15 cellular contexts compared by ENCODE assay signal in genomic region chr3:102466001-102466400, GRCh38. TPM values are rescaled to one million over a fixed set of nuclear protein-coding genes. Genes with fewer than 3 reads are reported as not detected.
A peak's percentile ranks its signal among the peaks of the same experiment; 100 is the strongest.
DNase-seq lines count a peak whose midpoint lies in the region; ATAC-seq, FAIRE-seq and TF ChIP-seq lines count a peak whose summit lies in the region.
"Had no signal": no experiment of that assay in that cellular context is flagged by ENCODE, and none has a peak within 500 bp of the region (broad histone marks: within the 10 kb centered on the region; RNA-seq: fewer than 3 reads in every experiment).

No MANE protein-coding gene starts in this region.

- H2AFZ ChIP-seq in PC-3 (ENCODE audit: low read length), result 0 out of 2 replicates have a peak overlapping the region, but pooled peaks have one; percentile 6

- DNase-seq in ACHN, result peak; percentile 13
- peak; percentile 10 for DNase-seq in HT-29 (ENCODE audit: low spot score)
- DNase-seq in PC-3, result peak; percentile 51
- peak; percentile 31 for DNase-seq in epithelial cell of esophagus (ENCODE audit: low read depth)
- no peak for DNase-seq in RCC 7860 (ENCODE audit: low spot score)
- DNase-seq in activated CD8-positive, alpha-beta memory T cell treated with anti-CD3 and anti-CD28 coated beads for 24 hours, result no peak
- DNase-seq in GM13976 (ENCODE audit: low spot score), result no peak
- DNase-seq: activated CD4-positive, CD25-positive, alpha-beta regulatory T cell; activated naive CD4-positive, alpha-beta T cell treated with anti-CD3 and anti-CD28 coated beads, Interleukin-2, amount 50 U/mL, for 16 hours; H9; kidney; NCI-H2029 treated with DMSO at 0.1 percent for 48 hours had no signal

- TF ChIP-seq CTCF in PC-3 (conservative IDR thresholded peaks at IDR 0.05; ENCODE audit: low read depth, low read length), result peak; percentile 66
- peak; percentile 50 for TF ChIP-seq CTCF in epithelial cell of esophagus (IDR thresholded peaks at IDR 0.05; ENCODE audit: insufficient read depth, low read depth, low read length, missing control alignments)
- TF ChIP-seq CTCF in GM13976 (IDR thresholded peaks at IDR 0.05; ENCODE audit: borderline replicate concordance, control extremely low read depth, extremely low read depth, insufficient read depth, missing control alignments), result no peak

- H3K4me3 ChIP-seq in PC-3 (ENCODE audit: low read length) (no peak overlapping the region), epithelial cell of esophagus (ENCODE audit: low read length) (no peak overlapping the region)

- FAIRE-seq in RCC 7860 (lab: Jason Lieb, UNC), result no peak
- FAIRE-seq: kidney had no signal

- H3K9me2 ChIP-seq in PC-3 (replicated peaks; ENCODE audit: low read length), result no peaks in the 10 kb centered on the region

- H3K79me2 ChIP-seq in PC-3 (ENCODE audit: low read length), result no peaks in the 10 kb centered on the region

- no peak overlapping the region for H3K9ac ChIP-seq in PC-3 (ENCODE audit: low read length)

- no peaks in the 10 kb centered on the region for H4K20me1 ChIP-seq in PC-3 (ENCODE audit: low read length)

- BruUV-seq in PC-3 (replicated peaks; lab: Mats Ljungman, UMichigan), result no TSS peak

- no peak overlapping the region for H3K4me2 ChIP-seq in PC-3 (ENCODE audit: low read length)

- H3K4me1 ChIP-seq in PC-3 (ENCODE audit: insufficient read depth, low read length), result peaks cover 6% of the 10 kb centered on the region

- no peaks in the 10 kb centered on the region for H3K9me3 ChIP-seq in PC-3 (ENCODE audit: low read length)

- in situ Hi-C loops in ACHN (cut with HindIII; ENCODE audit: low pct_ligation_motif_present, low pct_unique_long_range_greater_than_20kb, low sequenced_read_pairs) (no loop called here), GM13976 (cut with MboI; ENCODE audit: low sequenced_read_pairs, unreplicated experiment) (no loop called here)

- no peak overlapping the region for H3K27ac ChIP-seq in PC-3 (ENCODE audit: low read length)

- ATAC-seq in PC-3 (peak; percentile 90), HG03196 (IDR thresholded peaks at IDR 0.05; ENCODE audit: unreplicated experiment) (no peak)

- CTCF ChIA-PET in PC-3 (lab: Charles Lee), result interaction anchor here (1.0 to 1.8 kb wide), 2 partner anchors 71 to 237 kb away, joined by 3 to 5 read pairs; no protein-coding TSS in a partner anchor

- H3F3A ChIP-seq in PC-3 (ENCODE audit: low read length, unreplicated experiment), result no peaks in the 10 kb centered on the region

- intact Hi-C loops in PC-3 (cut with micrococcal nuclease), result loop anchor here (1.0 to 5.0 kb wide), 4 partner anchors 63 to 659 kb away; no protein-coding TSS in a partner anchor

- H3K27me3 ChIP-seq in PC-3 (ENCODE audit: low read length), result no peaks in the 10 kb centered on the region

- POLR2A ChIA-PET in PC-3 (lab: Charles Lee; ENCODE audit: unreplicated experiment), result no interaction called here

- H3K36me3 ChIP-seq in PC-3 (ENCODE audit: low read depth, low read length), result no peaks in the 10 kb centered on the region

RNA-seq across cellular contexts. Expression of gene ZPLD1, which starts 31.2 kb away (rescaled TPM):
- total RNA-seq in HT-29 (2014; rRNA removed; shearing (Covaris generic)), result not detected in 2 replicates
- 0.15 TPM in 1 of 2 replicates, not detected in the other for total RNA-seq in PC-3 (2014; rRNA removed)
- total RNA-seq: cardiac septum, H9, subcutaneous adipose tissue had no signal

Comparison
In these comparisons a context has a peak if more than half of its experiments do, and no peak if none do; other contexts are left out.
1. DNase-seq: peak in ACHN (single experiment), HT-29 (single experiment), PC-3 (single experiment) and epithelial cell of esophagus (single experiment); none in RCC 7860 (single experiment), activated CD8-positive, alpha-beta memory T cell treated with anti-CD3 and anti-CD28 coated beads for 24 hours (single experiment) and GM13976 (single experiment).